ENCODE assay signal across 18 cellular contexts in the genomic region with DNA sequence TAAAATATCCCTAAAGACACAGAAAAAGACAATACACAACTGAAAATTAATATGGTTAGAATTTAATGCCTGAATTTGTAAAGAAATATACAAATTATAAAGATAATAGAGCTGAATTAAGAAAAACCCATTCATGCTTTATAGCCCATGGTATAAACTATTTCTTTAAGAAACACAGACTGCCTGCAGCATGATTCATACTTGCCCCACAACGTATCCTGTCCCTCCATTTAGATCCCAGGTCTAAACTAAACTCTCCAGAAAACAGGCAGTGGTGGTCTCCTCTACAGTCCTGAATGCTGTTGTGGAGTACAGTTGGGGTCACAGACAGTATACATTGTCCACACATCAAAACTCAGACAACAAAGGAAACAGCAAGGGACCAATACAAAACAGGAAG. TPM values are rescaled to one million over a fixed set of nuclear protein-coding genes. Genes with fewer than 3 reads are reported as not detected.
DNase-seq lines count a peak whose midpoint lies in the region; ATAC-seq and TF ChIP-seq lines count a peak whose summit lies in the region.
"Had no signal": no experiment of that assay in that cellular context is flagged by ENCODE, and none has a peak within 500 bp of the region (broad histone marks: within the 10 kb centered on the region; RNA-seq: fewer than 3 reads in every experiment).

No MANE protein-coding gene starts in this region.

- DNase-seq in mammary epithelial cell (no peak), MCF 10A (ENCODE audit: unreplicated experiment) (no peak), fibroblast of mammary gland (ENCODE audit: low read depth) (peak; percentile 37), smooth muscle cell (lab: John Stamatoyannopoulos, UW; ENCODE audit: unreplicated experiment) (no peak), NCI-H526 (lab: John Stamatoyannopoulos, UW) (no peak)
- DNase-seq: BE2C; DND-41; hippocampal formation; left ventricle myocardium inferior; NCI-H2171; stimulated activated CD4-positive, alpha-beta T cell treated with anti-CD3 and anti-CD28 coated beads, Interleukin-2, amount 100 ng/mL, for 48 hours; upper lobe of right lung had no signal

- BruUV-seq in mammary epithelial cell (replicated peaks; lab: Mats Ljungman, UMichigan) (no TSS peak), MCF 10A (replicated peaks; lab: Mats Ljungman, UMichigan) (no TSS peak)

- H3K27ac ChIP-seq in mammary epithelial cell (ENCODE audit: insufficient read depth, low read depth, low read length) (no peak overlapping the region), smooth muscle cell (ENCODE audit: low read depth) (peak overlapping the region; percentile 54)
- H3K27ac ChIP-seq: left ventricle myocardium inferior, upper lobe of right lung had no signal

- H2AFZ ChIP-seq in mammary epithelial cell (ENCODE audit: low read depth, low read length) (peak overlapping the region; percentile 14), smooth muscle cell (ENCODE audit: low read depth) (no peak overlapping the region)

- no peak overlapping the region for H3K4me3 ChIP-seq in mammary epithelial cell (replicated peaks in 1 of 3; ENCODE audit: insufficient read depth in 1 of 3, low read depth in 2 of 3, low read length in 3 of 3)
- no peak overlapping the region for H3K4me3 ChIP-seq in fibroblast of mammary gland (ENCODE audit: control insufficient read depth, low read depth, low read length)
- no peak overlapping the region for H3K4me3 ChIP-seq in smooth muscle cell
- H3K4me3 ChIP-seq: left ventricle myocardium inferior, upper lobe of right lung had no signal

- H3K36me3 Mint-ChIP-seq in MCF 10A (ENCODE audit: insufficient read depth, unreplicated experiment), result peaks cover 27% of the 10 kb centered on the region

- H3K79me2 ChIP-seq in mammary epithelial cell (ENCODE audit: insufficient read depth, low read length), result peaks cover 22% of the 10 kb centered on the region
- peaks cover 100% of the 10 kb centered on the region for H3K79me2 ChIP-seq in smooth muscle cell (ENCODE audit: low read depth)

- dilution Hi-C loops in mammary epithelial cell (cut with HindIII; ENCODE audit: low sequenced_read_pairs), result loop anchor here (5.0 kb wide), 1 partner anchor 58 kb away; no protein-coding TSS in a partner anchor

- H3K9me3 Mint-ChIP-seq in MCF 10A (ENCODE audit: unreplicated experiment), result no peaks in the 10 kb centered on the region
- H3K9me3 Mint-ChIP-seq: activated T-helper 17 cell treated with anti-CD3 and anti-CD28 coated beads, Interleukin-2, amount 50 U/mL, for 72 hours; natural killer cell treated with Interleukin-12 subunit alpha and Interleukin-12 subunit beta and Interleukin-15 and Interleukin-18, amount 100 ng/mL, for 72 hours had no signal

- peaks cover 13% of the 10 kb centered on the region for H3K4me1 Mint-ChIP-seq in MCF 10A (ENCODE audit: insufficient read depth, unreplicated experiment)

- H3K4me1 ChIP-seq in mammary epithelial cell (ENCODE audit: insufficient read depth, low read length) (peaks cover 3% of the 10 kb centered on the region), smooth muscle cell (ENCODE audit: low read depth) (peaks cover 7% of the 10 kb centered on the region)

- POLR2A ChIA-PET in MCF 10A (lab: Yijun Ruan, JAX), result interaction anchor here (1.0 to 1.2 kb wide), 2 partner anchors 10 to 12 kb away, joined by 3 to 5 read pairs; no protein-coding TSS in a partner anchor

- no peak for TF ChIP-seq CTCF in mammary epithelial cell (conservative IDR thresholded peaks at IDR 0.05 in 1 of 2, IDR thresholded peaks at IDR 0.05 in 1 of 2; ENCODE audit: extremely low read depth in 1 of 2, insufficient read depth in 1 of 2, low read depth in 1 of 2, low read length in 2 of 2)
- TF ChIP-seq CTCF in MCF 10A (IDR thresholded peaks at IDR 0.05; ENCODE audit: unreplicated experiment), result no peak
- no peak for TF ChIP-seq CTCF in fibroblast of mammary gland (conservative IDR thresholded peaks at IDR 0.05; ENCODE audit: control insufficient read depth, insufficient read depth, low read depth, low read length)
- TF ChIP-seq CTCF in smooth muscle cell (IDR thresholded peaks at IDR 0.05; ENCODE audit: borderline replicate concordance, insufficient read depth, poor library complexity, severe bottlenecking), result no peak

- 10% methylated on average over 1 of the region's 1 CpG for WGBS in mammary epithelial cell (ENCODE audit: low coverage, missing lambda C conversion rate)
- WGBS in smooth muscle cell (ENCODE audit: low lambda C conversion rate), result 0% methylated on average over 1 of the region's 1 CpG

- H3K27ac Mint-ChIP-seq in MCF 10A (ENCODE audit: low read depth, unreplicated experiment), result no peak overlapping the region
- H3K27ac Mint-ChIP-seq: activated T-helper 17 cell treated with anti-CD3 and anti-CD28 coated beads, Interleukin-2, amount 50 U/mL, for 72 hours; natural killer cell treated with Interleukin-12 subunit alpha and Interleukin-12 subunit beta and Interleukin-15 and Interleukin-18, amount 100 ng/mL, for 72 hours had no signal

- H4K20me1 ChIP-seq in mammary epithelial cell (ENCODE audit: insufficient read depth, low read length), result no peaks in the 10 kb centered on the region
- peaks cover 100% of the 10 kb centered on the region for H4K20me1 ChIP-seq in smooth muscle cell (ENCODE audit: low read depth)

- H3K9me3 ChIP-seq in mammary epithelial cell (replicated peaks; ENCODE audit: insufficient read depth, low read length) (no peaks in the 10 kb centered on the region), smooth muscle cell (replicated peaks; ENCODE audit: low read depth) (no peaks in the 10 kb centered on the region)
- H3K9me3 ChIP-seq: BE2C, left ventricle myocardium inferior, upper lobe of right lung had no signal

- in situ Hi-C loops in mammary epithelial cell (cut with MboI; ENCODE audit: low sequenced_read_pairs in 2 of 2), result loop anchor here (10.0 kb wide), 2 partner anchors 215 to 225 kb away; no protein-coding TSS in a partner anchor

- H3F3A ChIP-seq in smooth muscle cell (ENCODE audit: low read depth), result peaks cover 17% of the 10 kb centered on the region

- CTCF ChIA-PET in mammary epithelial cell (lab: Charles Lee; ENCODE audit: low non-redundant PET) (no interaction called here), MCF 10A (lab: Yijun Ruan, JAX) (interaction anchor here (0.6 to 4.1 kb wide), 3 partner anchors 24 to 232 kb away, joined by 3 to 22 read pairs (median 4); no protein-coding TSS in a partner anchor)

- no peak overlapping the region for H3K4me3 Mint-ChIP-seq in MCF 10A (ENCODE audit: unreplicated experiment)
- H3K4me3 Mint-ChIP-seq: activated T-helper 17 cell treated with anti-CD3 and anti-CD28 coated beads, Interleukin-2, amount 50 U/mL, for 72 hours; natural killer cell treated with Interleukin-12 subunit alpha and Interleukin-12 subunit beta and Interleukin-15 and Interleukin-18, amount 100 ng/mL, for 72 hours had no signal

- H3K27me3 ChIP-seq in mammary epithelial cell (ENCODE audit: insufficient read depth, low read length) (no peaks in the 10 kb centered on the region), smooth muscle cell (ENCODE audit: low read depth) (no peaks in the 10 kb centered on the region)
- H3K27me3 ChIP-seq: BE2C, upper lobe of right lung had no signal

- no peaks in the 10 kb centered on the region for H3K27me3 Mint-ChIP-seq in MCF 10A (ENCODE audit: insufficient read depth, unreplicated experiment)
- H3K27me3 Mint-ChIP-seq: activated T-helper 17 cell treated with anti-CD3 and anti-CD28 coated beads, Interleukin-2, amount 50 U/mL, for 72 hours; natural killer cell treated with Interleukin-12 subunit alpha and Interleukin-12 subunit beta and Interleukin-15 and Interleukin-18, amount 100 ng/mL, for 72 hours had no signal

- H3K9ac ChIP-seq in mammary epithelial cell (ENCODE audit: insufficient read depth, low read length), result no peak overlapping the region
- no peak overlapping the region for H3K9ac ChIP-seq in smooth muscle cell (ENCODE audit: low read depth)

- intact Hi-C loops in mammary epithelial cell (cut with micrococcal nuclease) (no loop called here), MCF 10A (cut with micrococcal nuclease) (no loop called here)

- ATAC-seq in SK-N-SH treated with all-trans-retinoic acid at 6 μM for 48 hours, result peak; percentile 65; the same call in 2 of the 3 replicates
- no peak for ATAC-seq in HG03520 (IDR thresholded peaks at IDR 0.05; ENCODE audit: unreplicated experiment)
- no peak for ATAC-seq in GM19463 (IDR thresholded peaks at IDR 0.05; ENCODE audit: unreplicated experiment)
- ATAC-seq: activated CD4-positive, CD25-positive, alpha-beta regulatory T cell treated with anti-CD3 and anti-CD28 coated beads, Interleukin-2, amount 50 U/mL, for 24 hours; activated T-helper 17 cell treated with anti-CD3 and anti-CD28 coated beads, Interleukin-2, amount 50 U/mL, for 72 hours; natural killer cell treated with Interleukin-12 subunit alpha and Interleukin-12 subunit beta and Interleukin-15 and Interleukin-18, amount 100 ng/mL, for 72 hours; upper lobe of right lung had no signal

- H3K4me2 ChIP-seq in mammary epithelial cell (ENCODE audit: insufficient read depth, low read depth, low read length) (no peak overlapping the region), smooth muscle cell (peak overlapping the region; percentile 20)

- peaks cover 5% of the 10 kb centered on the region for H3K36me3 ChIP-seq in mammary epithelial cell (ENCODE audit: insufficient read depth, low read length)
- peaks cover 21% of the 10 kb centered on the region for H3K36me3 ChIP-seq in smooth muscle cell (ENCODE audit: low read depth)

TF ChIP-seq in SK-N-SH treated with all-trans-retinoic acid at 6 μM for 48 hours, 23 proteins besides CTCF, POLR2A, EP300 and RAD21 (continues in another document):
- TF ChIP-seq ZNF565 (CRISPR knock-in tag; conservative IDR thresholded peaks at IDR 0.05; ENCODE audit: low read depth) (no peak), ZFP3 (CRISPR knock-in tag; IDR thresholded peaks at IDR 0.05) (no peak), OSR1 (CRISPR knock-in tag; IDR thresholded peaks at IDR 0.05) (no peak), TCF4 (CRISPR knock-in tag; IDR thresholded peaks at IDR 0.05; ENCODE audit: borderline replicate concordance) (no peak), ZFP30 (CRISPR knock-in tag; IDR thresholded peaks at IDR 0.05) (no peak), GLIS3 (CRISPR knock-in tag; IDR thresholded peaks at IDR 0.05) (no peak), ZNF70 (CRISPR knock-in tag; IDR thresholded peaks at IDR 0.05) (no peak)

RNA-seq across cellular contexts. Expression of a gene that starts 24.8 kb away (rescaled TPM):
- total RNA-seq in mammary epithelial cell (100 to 1,000 TPM; 103 to 108 TPM), MCF 10A (2022) (108 and 115 TPM in 2 replicates), smooth muscle cell (1,401 and 1,456 TPM in 2 replicates)
- polyA plus RNA-seq in mammary epithelial cell (54.0 TPM), smooth muscle cell (555 and 672 TPM in 2 replicates)
- 172 TPM for polyA minus RNA-seq in mammary epithelial cell

Comparison
In these comparisons a context has a peak if more than half of its experiments do, and no peak if none do; other contexts are left out.
1. RNA of a gene that starts 24.8 kb away (total RNA-seq): 1,401 to 1,456 TPM in smooth muscle cell; 108 to 115 TPM in MCF 10A and 103 to 108 TPM in mammary epithelial cell; every median in the first group is over 10 times any median in the second.